ENCODE assay signal across 8 cellular contexts in the genomic region with DNA sequence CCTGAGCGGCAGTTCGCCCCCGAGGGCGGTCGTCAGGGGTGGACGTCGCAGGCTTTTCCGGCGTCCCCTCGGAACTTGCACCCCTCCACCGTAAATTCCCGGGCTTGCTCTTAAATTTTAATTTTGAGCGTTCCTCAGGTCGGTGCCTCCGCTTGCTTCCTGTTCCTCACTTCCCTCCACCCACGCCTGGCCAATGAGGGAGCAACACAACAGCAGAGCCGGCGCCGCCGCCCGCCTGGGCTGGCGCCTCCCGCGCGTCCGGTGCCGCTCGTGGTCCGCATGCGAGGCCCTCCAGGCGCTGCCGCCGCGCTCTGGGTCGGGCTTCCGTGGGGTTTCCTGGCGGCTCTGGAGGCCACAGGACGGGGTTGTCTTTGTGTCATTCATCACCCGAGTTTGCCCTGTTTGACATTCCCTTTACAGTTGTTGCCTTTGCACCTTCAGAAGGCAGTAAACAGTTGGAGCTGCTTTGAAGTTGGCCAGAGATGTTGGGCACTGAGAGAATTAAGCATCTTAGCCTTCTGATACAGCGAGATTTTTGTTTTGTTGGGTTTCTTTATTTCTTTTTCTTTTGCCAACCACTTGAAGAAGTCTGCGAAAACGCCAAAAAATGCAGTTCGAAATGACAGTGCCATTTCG. TPM values are rescaled to one million over a fixed set of nuclear protein-coding genes. Genes with fewer than 3 reads are reported as not detected.
A peak's percentile ranks its signal among the peaks of the same experiment; 100 is the strongest.
DNase-seq lines count a peak whose midpoint lies in the region; ATAC-seq and TF ChIP-seq lines count a peak whose summit lies in the region.

No MANE protein-coding gene starts in this region.

- H3K4me3 ChIP-seq in adrenal gland (peak overlapping the region; percentile 7 to 92 (median 82)), psoas muscle (peak overlapping the region; percentile 83), urinary bladder (ENCODE audit: low read depth, low read length) (peak overlapping the region; percentile 97)

- peak; percentile 29 to 39 for TF ChIP-seq POLR2A in adrenal gland (IDR thresholded peaks at IDR 0.05)

- H3K9me3 ChIP-seq in adrenal gland (replicated peaks in 1 of 3) (no peaks in the 10 kb centered on the region), psoas muscle (no peaks in the 10 kb centered on the region)

- 0 to 1% (median 0%) methylated on average over 28 to 44 of the region's 44 CpGs for WGBS in adrenal gland, 4 donors
- 0% methylated on average over 40 to 44 of the region's 44 CpGs for WGBS in psoas muscle, 3 donors
- WGBS in urinary bladder: under 1% methylated on average over 44 of the region's 44 CpGs

- H3K27me3 ChIP-seq in adrenal gland (no peaks in the 10 kb centered on the region), psoas muscle (ENCODE audit: insufficient read depth in 3 of 3, low read length in 2 of 3) (no peaks in the 10 kb centered on the region)

- H3K36me3 ChIP-seq in adrenal gland (replicated peaks in 1 of 2) (no peaks in the 10 kb centered on the region), psoas muscle (ENCODE audit: insufficient read depth in 1 of 2, low read depth in 1 of 2) (no peaks in the 10 kb centered on the region), urinary bladder (ENCODE audit: insufficient read depth) (no peaks in the 10 kb centered on the region)

- intact Hi-C loops in adrenal gland (cut with DNase I): no loop called here
- intact Hi-C loops in left ventricle myocardium superior (cut with micrococcal nuclease): no loop called here
- intact Hi-C loops in psoas muscle (cut with DNase I): loop anchor here in 1 of 2 donors (1.0 kb wide), 1 partner anchor 170 kb away; no protein-coding TSS in a partner anchor

- H3K27ac ChIP-seq in adrenal gland (peak overlapping the region; percentile 85 to 98 (median 96)), psoas muscle (peak overlapping the region; percentile 98), urinary bladder (ENCODE audit: low read depth) (peak overlapping the region; percentile 99)

- H3K4me1 ChIP-seq in adrenal gland (replicated peaks in 1 of 2) (peaks cover 0 to 34% of the 10 kb centered on the region in 2 donors), psoas muscle (peaks cover 35% of the 10 kb centered on the region), urinary bladder (ENCODE audit: insufficient read depth) (no peaks in the 10 kb centered on the region)

- peak; percentile 58 for DNase-seq in GF-D8 (lab: John Stamatoyannopoulos, UW)
- peak; percentile 7 for DNase-seq in GOT3 (lab: John Stamatoyannopoulos, UW)
- peak; percentile 84 for DNase-seq in LHCN-M2 (ENCODE audit: low read depth)
- DNase-seq in T follicular helper cell (ENCODE audit: low read depth): peak; percentile 80
- DNase-seq in adrenal gland: peak; percentile 85 to 94 (median 91)
- DNase-seq in left ventricle myocardium superior: peak; percentile 94
- peak; percentile 89 to 92 for DNase-seq in psoas muscle

- TF ChIP-seq CTCF in adrenal gland (IDR thresholded peaks at IDR 0.05) (no peak), psoas muscle (IDR thresholded peaks at IDR 0.05) (no peak)

- ATAC-seq in left ventricle myocardium superior: peak; percentile 93
- peak; percentile 83 to 88 (median 84) for ATAC-seq in psoas muscle

RNA-seq across cellular contexts. Expression of gene SPCS3, which starts 0.7 kb away (rescaled TPM):
- total RNA-seq in LHCN-M2 (2014; rRNA removed) (94.5 and 95.1 TPM in 2 replicates), adrenal gland (100 to 1,000 TPM in 2 of 8 donors, 10 to 100 TPM in 6; 23.0 to 144 (median 55.2) TPM), left ventricle myocardium superior (81.0 TPM), psoas muscle (10 to 100 TPM; 32.8 to 75.8 (median 52.3) TPM), urinary bladder (192 TPM)
- 47.9 TPM for polyA plus RNA-seq in LHCN-M2 (2012)
- polyA plus RNA-seq in adrenal gland (10 to 100 TPM in 2 of 3 donors, 1 to 10 TPM in 1; 8.4 to 69.8 (median 13.5) TPM), psoas muscle (10 to 100 TPM; 20.8 to 44.8 (median 32.6) TPM), urinary bladder (47.3 TPM)

RNA-seq across cellular contexts. Expression of gene ASB5, which starts 51.4 kb away (rescaled TPM):
- total RNA-seq in LHCN-M2 (2014; rRNA removed) (619 and 636 TPM in 2 replicates), adrenal gland (under 1 TPM in 1 of 8 donors, not detected in 7; 0.27 TPM), left ventricle myocardium superior (3.1 TPM), psoas muscle (100 to 1,000 TPM; 247 to 661 (median 465) TPM), urinary bladder (40.0 TPM)
- 307 TPM for polyA plus RNA-seq in LHCN-M2 (2012)
- polyA plus RNA-seq in adrenal gland (under 1 TPM in 2 of 3 donors, not detected in 1; 0.17 to 0.20 TPM), psoas muscle (1,000 to 10,000 TPM in 1 of 3 donors, 100 to 1,000 TPM in 2; 456 to 1,213 (median 601) TPM), urinary bladder (40.8 TPM)

Comparison
In these comparisons a context has a peak if more than half of its experiments do, and no peak if none do; other contexts are left out.
1. Peak in every context shown above with its lines: DNase-seq, ATAC-seq, H3K4me3 ChIP-seq and H3K27ac ChIP-seq.
2. DNase-seq: peak in every context shown above with its lines; median percentile 94 in left ventricle myocardium superior; 91 in adrenal gland; 90 in psoas muscle; 84 in LHCN-M2; 80 in T follicular helper cell; 58 in GF-D8; 7 in GOT3.